In genomic region chr6:169931223-169931760, GRCh38 we compare ENCODE assay signal across 24 cellular contexts.
A peak's percentile ranks its signal among the peaks of the same experiment; 100 is the strongest.
DNase-seq lines count a peak whose midpoint lies in the region; ATAC-seq and TF ChIP-seq lines count a peak whose summit lies in the region.
"Had no signal": no experiment of that assay in that cellular context is flagged by ENCODE, and none has a peak within 500 bp of the region (broad histone marks: within the 10 kb centered on the region; RNA-seq: fewer than 3 reads in every experiment).

No MANE protein-coding gene starts in this region.

- no peaks in the 10 kb centered on the region for H3K27me3 ChIP-seq in right atrium auricular region
- H3K27me3 ChIP-seq: MG63, neutrophil, vagina had no signal

- DNase-seq in right atrium auricular region (ENCODE audit: low spot score) (peak; percentile 55), left cardiac atrium (no peak), NCI-H2029 (lab: John Stamatoyannopoulos, UW) (peak; percentile 68), SIG-M5 treated with dmso at 0.1 percent for 504 hours (lab: John Stamatoyannopoulos, UW; ENCODE audit: unreplicated experiment) (no peak), pons (ENCODE audit: low spot score) (no peak), cerebellar nuclear complex (lab: John Stamatoyannopoulos, UW) (no peak)
- DNase-seq: activated CD4-positive, alpha-beta T cell treated with anti-CD3 and anti-CD28 coated beads, Interleukin-2, amount 10 ng/mL, durations not matched to agents 24 days and 14 days; activated T-cell treated with anti-CD3 and anti-CD28 coated beads, Interleukin-2, amount 50 U/mL, for 4 hours; GDM1; KBM-7; MG63; NCI-H187 treated with DMSO at 0.1 percent for 48 hours; NCI-H446; Right ventricle myocardium superior; stimulated activated CD4-positive, alpha-beta T cell treated with anti-CD3 and anti-CD28 coated beads, Interleukin-15, amount 100 ng/mL, for 24 hours; stimulated activated naive CD4-positive, alpha-beta T cell treated with Interleukin-2 at 50 U/mL for 16 hours had no signal

- H3K4me3 ChIP-seq in right atrium auricular region: no peak overlapping the region
- H3K4me3 ChIP-seq: A549, MG63, prostate gland, vagina had no signal

- no peaks in the 10 kb centered on the region for H3K36me3 ChIP-seq in right atrium auricular region
- H3K36me3 ChIP-seq: MG63, neutrophil, prostate gland, vagina had no signal

- ATAC-seq in left cardiac atrium (no peak), GM18520 (IDR thresholded peaks at IDR 0.05; ENCODE audit: unreplicated experiment) (no peak)
- ATAC-seq: A549; activated T-cell treated with anti-CD3 and anti-CD28 coated beads, Interleukin-2, amount 50 U/mL, for 4 hours; CD8-positive, alpha-beta T cell; left lobe of liver had no signal

- H3K9me3 ChIP-seq in right atrium auricular region: no peaks in the 10 kb centered on the region
- H3K9me3 ChIP-seq: A549, MG63, neutrophil, prostate gland, vagina had no signal

- H3K27ac ChIP-seq in right atrium auricular region (no peak overlapping the region), VCaP (peak overlapping the region; percentile 77)
- H3K27ac ChIP-seq: A549, neutrophil, prostate gland, vagina had no signal

- peaks cover 0 to 8% of the 10 kb centered on the region in 2 donors for H3K4me1 ChIP-seq in right atrium auricular region
- H3K4me1 ChIP-seq: A549, vagina had no signal

- intact Hi-C loops in left cardiac atrium (cut with DNase I): no loop called here

- TF ChIP-seq CTCF in right atrium auricular region (IDR thresholded peaks at IDR 0.05): no peak
- TF ChIP-seq CTCF in VCaP (conservative IDR thresholded peaks at IDR 0.05): no peak

Comparison
In these comparisons a context has a peak if more than half of its experiments do, and no peak if none do; other contexts are left out.
1. DNase-seq: peak in right atrium auricular region (single experiment) and NCI-H2029 (single experiment); none in left cardiac atrium (single experiment), SIG-M5 treated with dmso at 0.1 percent for 504 hours (single experiment), pons (single experiment) and cerebellar nuclear complex (0 of 2).